Comparison of ENCODE assay signal across 1 cellular context in the genomic region with DNA sequence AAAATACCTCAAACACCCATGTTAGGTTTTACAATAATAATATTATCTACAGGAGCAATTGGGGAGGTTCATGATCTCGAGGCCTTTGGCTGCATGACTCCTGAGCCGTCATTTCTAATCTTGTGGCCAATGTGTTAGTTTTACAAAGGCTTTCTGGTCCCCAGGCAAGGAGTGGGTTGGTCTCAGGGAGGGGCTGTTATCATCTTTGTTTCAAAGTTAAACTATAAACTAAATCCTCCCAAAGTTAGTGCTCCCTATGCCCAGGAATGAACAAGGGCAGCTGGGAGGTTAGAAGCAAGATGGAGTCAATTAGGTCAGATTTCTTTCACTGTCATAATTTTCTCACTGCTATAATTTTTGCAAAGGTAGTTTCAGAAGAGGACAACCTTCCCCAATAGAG.
TF ChIP-seq lines count a peak whose summit lies in the region.

No MANE protein-coding gene starts in this region.

TF ChIP-seq in SK-N-SH, 30 proteins besides CTCF, POLR2A, EP300 and RAD21 (continued from another document):
- TF ChIP-seq CHD2 (IDR thresholded peaks at IDR 0.05; ENCODE audit: low read length, partially characterized antibody) (no peak), MEF2A (IDR thresholded peaks at IDR 0.05; ENCODE audit: borderline replicate concordance, low read depth) (no peak), JUND (IDR thresholded peaks at IDR 0.05) (no peak), FOXJ3 (CRISPR knock-in tag; IDR thresholded peaks at IDR 0.05) (no peak), RXRA (IDR thresholded peaks at IDR 0.05; ENCODE audit: borderline replicate concordance, low read depth) (no peak), FOSL2 (IDR thresholded peaks at IDR 0.05; ENCODE audit: borderline replicate concordance, low read depth) (no peak), TCF12 (IDR thresholded peaks at IDR 0.05) (no peak), MXI1 (IDR thresholded peaks at IDR 0.05; ENCODE audit: low read depth, low read length) (no peak), ELF1 (IDR thresholded peaks at IDR 0.05) (no peak), GABPA (IDR thresholded peaks at IDR 0.05; ENCODE audit: low read depth) (no peak), YY1 (IDR thresholded peaks at IDR 0.05; ENCODE audit: low read depth) (no peak), NFIC (IDR thresholded peaks at IDR 0.05; ENCODE audit: borderline replicate concordance) (no peak)
- TF ChIP-seq, protein P1, sequence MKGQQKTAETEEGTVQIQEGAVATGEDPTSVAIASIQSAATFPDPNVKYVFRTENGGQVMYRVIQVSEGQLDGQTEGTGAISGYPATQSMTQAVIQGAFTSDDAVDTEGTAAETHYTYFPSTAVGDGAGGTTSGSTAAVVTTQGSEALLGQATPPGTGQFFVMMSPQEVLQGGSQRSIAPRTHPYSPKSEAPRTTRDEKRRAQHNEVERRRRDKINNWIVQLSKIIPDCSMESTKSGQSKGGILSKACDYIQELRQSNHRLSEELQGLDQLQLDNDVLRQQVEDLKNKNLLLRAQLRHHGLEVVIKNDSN (IDR thresholded peaks at IDR 0.05; ENCODE audit: borderline replicate concordance, low read depth), result no peak
- TF ChIP-seq, protein P2, sequence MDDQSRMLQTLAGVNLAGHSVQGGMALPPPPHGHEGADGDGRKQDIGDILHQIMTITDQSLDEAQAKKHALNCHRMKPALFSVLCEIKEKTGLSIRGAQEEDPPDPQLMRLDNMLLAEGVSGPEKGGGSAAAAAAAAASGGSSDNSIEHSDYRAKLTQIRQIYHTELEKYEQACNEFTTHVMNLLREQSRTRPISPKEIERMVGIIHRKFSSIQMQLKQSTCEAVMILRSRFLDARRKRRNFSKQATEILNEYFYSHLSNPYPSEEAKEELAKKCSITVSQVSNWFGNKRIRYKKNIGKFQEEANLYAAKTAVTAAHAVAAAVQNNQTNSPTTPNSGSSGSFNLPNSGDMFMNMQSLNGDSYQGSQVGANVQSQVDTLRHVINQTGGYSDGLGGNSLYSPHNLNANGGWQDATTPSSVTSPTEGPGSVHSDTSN (IDR thresholded peaks at IDR 0.05), result no peak
- TF ChIP-seq, protein P3, sequence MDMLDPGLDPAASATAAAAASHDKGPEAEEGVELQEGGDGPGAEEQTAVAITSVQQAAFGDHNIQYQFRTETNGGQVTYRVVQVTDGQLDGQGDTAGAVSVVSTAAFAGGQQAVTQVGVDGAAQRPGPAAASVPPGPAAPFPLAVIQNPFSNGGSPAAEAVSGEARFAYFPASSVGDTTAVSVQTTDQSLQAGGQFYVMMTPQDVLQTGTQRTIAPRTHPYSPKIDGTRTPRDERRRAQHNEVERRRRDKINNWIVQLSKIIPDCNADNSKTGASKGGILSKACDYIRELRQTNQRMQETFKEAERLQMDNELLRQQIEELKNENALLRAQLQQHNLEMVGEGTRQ (IDR thresholded peaks at IDR 0.05; ENCODE audit: borderline replicate concordance, low read depth, low read length), result no peak
- TF ChIP-seq, protein P4, sequence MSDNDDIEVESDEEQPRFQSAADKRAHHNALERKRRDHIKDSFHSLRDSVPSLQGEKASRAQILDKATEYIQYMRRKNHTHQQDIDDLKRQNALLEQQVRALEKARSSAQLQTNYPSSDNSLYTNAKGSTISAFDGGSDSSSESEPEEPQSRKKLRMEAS (IDR thresholded peaks at IDR 0.05; ENCODE audit: low read depth), result no peak
